Comparison of ENCODE assay signal across 9 cellular contexts in genomic region chr2:68832161-68832869, GRCh38. TPM values are rescaled to one million over a fixed set of nuclear protein-coding genes. Genes with fewer than 3 reads are reported as not detected.
A peak's percentile ranks its signal among the peaks of the same experiment; 100 is the strongest.
DNase-seq lines count a peak whose midpoint lies in the region; ATAC-seq and TF ChIP-seq lines count a peak whose summit lies in the region.
"Had no signal": no experiment of that assay in that cellular context is flagged by ENCODE, and none has a peak within 500 bp of the region (broad histone marks: within the 10 kb centered on the region; RNA-seq: fewer than 3 reads in every experiment).

No MANE protein-coding gene starts in this region.

- TF ChIP-seq CTCF in AG10803 (conservative IDR thresholded peaks at IDR 0.05; ENCODE audit: low read length) (no peak), prostate gland (IDR thresholded peaks at IDR 0.05) (no peak)

- peak; percentile 76 for ATAC-seq in GM19463 (IDR thresholded peaks at IDR 0.05; ENCODE audit: unreplicated experiment)
- ATAC-seq in HG03565 (IDR thresholded peaks at IDR 0.05; ENCODE audit: unreplicated experiment), result peak; percentile 53

- intact Hi-C loops in prostate gland (cut with DNase I), result loop anchor here (10.0 kb wide), 1 partner anchor 78 kb away; no protein-coding TSS in a partner anchor

- H3K36me3 ChIP-seq in esophagus (ENCODE audit: control insufficient read depth in 2 of 2, insufficient read depth in 2 of 2, low read length in 1 of 2) (no peaks in the 10 kb centered on the region), urinary bladder (ENCODE audit: insufficient read depth) (no peaks in the 10 kb centered on the region), prostate gland (no peaks in the 10 kb centered on the region)

- no peak for TF ChIP-seq POLR2A in prostate gland (IDR thresholded peaks at IDR 0.05)

- WGBS in esophagus, 2 donors, result 49 to 50% methylated on average over 8 of the region's 8 CpGs
- WGBS in urinary bladder, result 43% methylated on average over 8 of the region's 8 CpGs
- 55% methylated on average over 8 of the region's 8 CpGs for WGBS in prostate gland

- H3K9me3 ChIP-seq in esophagus (ENCODE audit: control insufficient read depth in 2 of 2, insufficient read depth in 1 of 2, low read depth in 1 of 2, low read length in 1 of 2) (no peaks in the 10 kb centered on the region), prostate gland (no peaks in the 10 kb centered on the region)

- H3K4me3 ChIP-seq in AG10803 (ENCODE audit: low read length), result no peak overlapping the region
- no peak overlapping the region for H3K4me3 ChIP-seq in esophagus (ENCODE audit: low read depth in 1 of 2, low read length in 2 of 2)
- H3K4me3 ChIP-seq in urinary bladder (ENCODE audit: low read depth, low read length), result no peak overlapping the region
- H3K4me3 ChIP-seq in prostate gland, result no peak overlapping the region

- H3K4me1 ChIP-seq in esophagus (ENCODE audit: control insufficient read depth in 2 of 2, insufficient read depth in 2 of 2, low read length in 1 of 2), result peaks cover 0 to 11% of the 10 kb centered on the region in 2 donors
- H3K4me1 ChIP-seq in urinary bladder (ENCODE audit: insufficient read depth), result no peaks in the 10 kb centered on the region
- H3K4me1 ChIP-seq in prostate gland (replicated peaks), result peaks cover 4% of the 10 kb centered on the region

- DNase-seq in AG10803 (ENCODE audit: low read depth) (peak; percentile 29), non-pigmented ciliary epithelial cell (ENCODE audit: low read depth) (peak; percentile 46), prostate gland (ENCODE audit: low spot score) (no peak)
- peak; percentile 32 to 48 for DNase-seq in activated CD4-positive, alpha-beta T cell treated with anti-CD3 and anti-CD28 coated beads, Interleukin-2, amount 50 U/mL, for 4 hours

- H3K27ac ChIP-seq in esophagus (ENCODE audit: low read depth in 2 of 2, low read length in 1 of 2), result peak overlapping the region; percentile 57 to 79
- peak overlapping the region; percentile 39 for H3K27ac ChIP-seq in urinary bladder (ENCODE audit: low read depth)
- peak overlapping the region in 1 of 2 donors; percentile 29 for H3K27ac ChIP-seq in prostate gland

- H3K27me3 ChIP-seq in esophagus (ENCODE audit: control insufficient read depth in 1 of 2, insufficient read depth in 2 of 2, low read length in 2 of 2) (no peaks in the 10 kb centered on the region), prostate gland (replicated peaks; ENCODE audit: insufficient read depth) (no peaks in the 10 kb centered on the region)

RNA-seq across cellular contexts. Expression of gene BMP10, which starts 38.9 kb away (rescaled TPM):
- polyA plus RNA-seq in esophagus (not detected), urinary bladder (not detected)
- total RNA-seq in urinary bladder (not detected), prostate gland (not detected)
- polyA plus RNA-seq: neural cell had no signal
